ENCODE assay signal across 8 cellular contexts in genomic region chr10:74586088-74586585, GRCh38.
A peak's percentile ranks its signal among the peaks of the same experiment; 100 is the strongest.
DNase-seq lines count a peak whose midpoint lies in the region; ATAC-seq and TF ChIP-seq lines count a peak whose summit lies in the region.

No MANE protein-coding gene starts in this region.

- peak; percentile 15 for ATAC-seq in GM21528 (IDR thresholded peaks at IDR 0.05; ENCODE audit: low FRiP score, unreplicated experiment)
- no peak for ATAC-seq in GM19397 (IDR thresholded peaks at IDR 0.05; ENCODE audit: unreplicated experiment)
- no peak for ATAC-seq in GM23338

- TF ChIP-seq POLR2A in breast epithelium (IDR thresholded peaks at IDR 0.05), result no peak

- H3K27ac ChIP-seq in BLaER1 treated with 17β-estradiol and CSF1 and Interleukin-3, amounts not matched to agents 10 nM and 100 nM, result peak overlapping the region in 10 of 11 experiments; percentile 43 to 78 (median 73); a peak in 20 of 22 replicates
- H3K27ac ChIP-seq in SU-DHL-6 (ENCODE audit: low read depth, low read length) (no peak overlapping the region), breast epithelium (peak overlapping the region; percentile 59 to 65), neural cell (ENCODE audit: low read length) (peak overlapping the region; percentile 88), GM23338 (ENCODE audit: low read depth) (no peak overlapping the region)

- peaks cover 0 to 2% (median 0%) of the 10 kb centered on the region in 11 experiments; a peak in 5 of 22 replicates for H3K36me3 ChIP-seq in BLaER1 treated with 17β-estradiol and CSF1 and Interleukin-3, amounts not matched to agents 10 nM and 100 nM
- H3K36me3 ChIP-seq in SU-DHL-6 (ENCODE audit: low read length), result 0 out of 2 replicates have a peak, but pooled peaks cover 4% of the 10 kb centered on the region
- no peaks in the 10 kb centered on the region for H3K36me3 ChIP-seq in breast epithelium
- no peaks in the 10 kb centered on the region for H3K36me3 ChIP-seq in neural cell (ENCODE audit: insufficient read depth, low read length)
- H3K36me3 ChIP-seq in GM23338 (ENCODE audit: insufficient read depth), result no peaks in the 10 kb centered on the region

- H3K27me3 ChIP-seq in BLaER1 treated with 17β-estradiol and CSF1 and Interleukin-3, amounts not matched to agents 10 nM and 100 nM, result no peaks in the 10 kb centered on the region
- H3K27me3 ChIP-seq in SU-DHL-6 (ENCODE audit: low read length) (no peaks in the 10 kb centered on the region), breast epithelium (no peaks in the 10 kb centered on the region), neural cell (ENCODE audit: insufficient read depth, low read depth, low read length) (no peaks in the 10 kb centered on the region), GM23338 (ENCODE audit: insufficient read depth) (no peaks in the 10 kb centered on the region)

- no peak overlapping the region for H3K4me3 Mint-ChIP-seq in GM23338

- H3K27me3 Mint-ChIP-seq in GM23338 (ENCODE audit: insufficient read depth, low read depth, poor library complexity), result no peaks in the 10 kb centered on the region

- H3K4me3 ChIP-seq in BLaER1 treated with 17β-estradiol and CSF1 and Interleukin-3, amounts not matched to agents 10 nM and 100 nM, result peak overlapping the region in 7 of 10 experiments; percentile 45 to 57 (median 47); a peak in 13 of 20 replicates
- H3K4me3 ChIP-seq in SU-DHL-6 (ENCODE audit: insufficient read depth, low read length, poor library complexity, severe bottlenecking) (no peak overlapping the region), breast epithelium (peak overlapping the region in 1 of 3 donors; percentile 41), neural cell (ENCODE audit: low read length) (peak overlapping the region; percentile 51), GM23338 (no peak overlapping the region)

- H4K20me1 ChIP-seq in BLaER1 treated with 17β-estradiol and CSF1 and Interleukin-3, amounts not matched to agents 10 nM and 100 nM, result no peaks in the 10 kb centered on the region
- H4K20me1 ChIP-seq in SU-DHL-6 (ENCODE audit: low read depth, low read length) (no peaks in the 10 kb centered on the region), neural cell (ENCODE audit: insufficient read depth) (no peaks in the 10 kb centered on the region), GM23338 (replicated peaks; ENCODE audit: insufficient read depth) (no peaks in the 10 kb centered on the region)

- TF ChIP-seq CTCF in SU-DHL-6 (IDR thresholded peaks at IDR 0.05; ENCODE audit: insufficient read depth, low read length, poor library complexity, severe bottlenecking) (no peak), breast epithelium (IDR thresholded peaks at IDR 0.05) (no peak), neural cell (IDR thresholded peaks at IDR 0.05; ENCODE audit: poor library complexity, severe bottlenecking) (no peak), GM23338 (conservative IDR thresholded peaks at IDR 0.05; ENCODE audit: low read depth in 2 of 2) (no peak)

- H3K9me3 ChIP-seq in BLaER1 treated with 17β-estradiol and CSF1 and Interleukin-3, amounts not matched to agents 10 nM and 100 nM (replicated peaks in 1 of 11), result peaks cover 0 to 10% (median 2%) of the 10 kb centered on the region in 11 experiments; a peak in 8 of 22 replicates
- H3K9me3 ChIP-seq in SU-DHL-6 (ENCODE audit: insufficient read depth, low read length), result no peaks in the 10 kb centered on the region
- no peaks in the 10 kb centered on the region for H3K9me3 ChIP-seq in breast epithelium
- H3K9me3 ChIP-seq in neural cell (ENCODE audit: low read length), result no peaks in the 10 kb centered on the region

- no peak overlapping the region for H3K27ac Mint-ChIP-seq in GM23338

- H3F3A ChIP-seq in SU-DHL-6 (ENCODE audit: insufficient read depth), result no peaks in the 10 kb centered on the region
- H3F3A ChIP-seq in neural cell (ENCODE audit: insufficient read depth, low read length, poor library complexity, severe bottlenecking), result peaks cover 13% of the 10 kb centered on the region
- no peaks in the 10 kb centered on the region for H3F3A ChIP-seq in GM23338 (replicated peaks; ENCODE audit: low read depth)

- H3K36me3 Mint-ChIP-seq in GM23338 (ENCODE audit: low read depth), result no peaks in the 10 kb centered on the region

- intact Hi-C loops in breast epithelium (cut with DNase I; ENCODE audit: low total_unique reads), result no loop called here

- H3K4me2 ChIP-seq in BLaER1 treated with 17β-estradiol and CSF1 and Interleukin-3, amounts not matched to agents 10 nM and 100 nM, result peak overlapping the region; percentile 69 to 87 (median 82)
- H3K4me2 ChIP-seq in SU-DHL-6 (ENCODE audit: low read depth, low read length, poor library complexity, severe bottlenecking) (peak overlapping the region; percentile 44), neural cell (ENCODE audit: low read length) (peak overlapping the region; percentile 61), GM23338 (no peak overlapping the region)

- no peaks in the 10 kb centered on the region for H3K9me3 Mint-ChIP-seq in GM23338

- H2AFZ ChIP-seq in SU-DHL-6 (ENCODE audit: low read depth, low read length, severe bottlenecking) (no peak overlapping the region), neural cell (ENCODE audit: low read depth, low read length) (peak overlapping the region; percentile 25), GM23338 (no peak overlapping the region)

- DNase-seq in breast epithelium (ENCODE audit: low spot score in 2 of 2) (no peak), GM23338 (ENCODE audit: low spot score) (no peak), SKM-1 (lab: John Stamatoyannopoulos, UW; ENCODE audit: unreplicated experiment) (no peak)

- H3K4me1 Mint-ChIP-seq in GM23338, result peaks cover 7% of the 10 kb centered on the region; the same call in 1 of the 3 replicates

- H3K4me1 ChIP-seq in BLaER1 treated with 17β-estradiol and CSF1 and Interleukin-3, amounts not matched to agents 10 nM and 100 nM, result peaks cover 56 to 79% (median 69%) of the 10 kb centered on the region in 10 experiments
- H3K4me1 ChIP-seq in breast epithelium (no peaks in the 10 kb centered on the region), GM23338 (ENCODE audit: insufficient read depth) (no peaks in the 10 kb centered on the region)

- no peak for TF ChIP-seq RAD21 in neural cell (conservative IDR thresholded peaks at IDR 0.05)

- H3K79me2 ChIP-seq in SU-DHL-6 (ENCODE audit: insufficient read depth, low read length) (no peaks in the 10 kb centered on the region), neural cell (replicated peaks; ENCODE audit: insufficient read depth, low read length) (no peaks in the 10 kb centered on the region), GM23338 (replicated peaks; ENCODE audit: insufficient read depth) (no peaks in the 10 kb centered on the region)

- no peaks in the 10 kb centered on the region for H3K9me2 ChIP-seq in SU-DHL-6 (replicated peaks; ENCODE audit: insufficient read depth, low read length)
- no peaks in the 10 kb centered on the region for H3K9me2 ChIP-seq in neural cell (ENCODE audit: insufficient read depth, low read length)
- no peaks in the 10 kb centered on the region for H3K9me2 ChIP-seq in GM23338 (ENCODE audit: insufficient read depth)

- H3K9ac ChIP-seq in BLaER1 treated with 17β-estradiol and CSF1 and Interleukin-3, amounts not matched to agents 10 nM and 100 nM, result peak overlapping the region; percentile 42 to 71 (median 63); a peak in 20 of 22 replicates
- 0 out of 2 replicates have a peak overlapping the region, but pooled peaks have one; percentile 17 for H3K9ac ChIP-seq in SU-DHL-6 (ENCODE audit: low read length)
- H3K9ac ChIP-seq in neural cell (ENCODE audit: low read length), result peak overlapping the region; percentile 58

- TF ChIP-seq EP300 in neural cell (conservative IDR thresholded peaks at IDR 0.05; ENCODE audit: poor library complexity, severe bottlenecking), result no peak

TF ChIP-seq in neural cell, 6 proteins besides CTCF, POLR2A, EP300 and RAD21 (continues in another document):
- TF ChIP-seq MXI1 (conservative IDR thresholded peaks at IDR 0.05; ENCODE audit: poor library complexity, severe bottlenecking) (no peak), EZH2 (IDR thresholded peaks at IDR 0.05; ENCODE audit: borderline replicate concordance, insufficient read depth, low read length, poor library complexity, severe bottlenecking) (no peak)

TF ChIP-seq in GM23338, 12 proteins besides CTCF, POLR2A, EP300 and RAD21 (continues in another document):
- TF ChIP-seq NANOG (IDR thresholded peaks at IDR 0.05; ENCODE audit: borderline replicate concordance) (no peak), CREB1 (CRISPR knock-in tag; IDR thresholded peaks at IDR 0.05; ENCODE audit: low read depth) (no peak), EZH2phosphoT487 (IDR thresholded peaks at IDR 0.05; ENCODE audit: unreplicated experiment) (no peak), REST (IDR thresholded peaks at IDR 0.05; ENCODE audit: unreplicated experiment) (no peak)
- TF ChIP-seq, protein P1, sequence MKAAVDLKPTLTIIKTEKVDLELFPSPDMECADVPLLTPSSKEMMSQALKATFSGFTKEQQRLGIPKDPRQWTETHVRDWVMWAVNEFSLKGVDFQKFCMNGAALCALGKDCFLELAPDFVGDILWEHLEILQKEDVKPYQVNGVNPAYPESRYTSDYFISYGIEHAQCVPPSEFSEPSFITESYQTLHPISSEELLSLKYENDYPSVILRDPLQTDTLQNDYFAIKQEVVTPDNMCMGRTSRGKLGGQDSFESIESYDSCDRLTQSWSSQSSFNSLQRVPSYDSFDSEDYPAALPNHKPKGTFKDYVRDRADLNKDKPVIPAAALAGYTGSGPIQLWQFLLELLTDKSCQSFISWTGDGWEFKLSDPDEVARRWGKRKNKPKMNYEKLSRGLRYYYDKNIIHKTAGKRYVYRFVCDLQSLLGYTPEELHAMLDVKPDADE (IDR thresholded peaks at IDR 0.05), result no peak

Comparison
In these comparisons a context has a peak if more than half of its experiments do, and no peak if none do; other contexts are left out.
1. H3K27ac ChIP-seq: peak in BLaER1 treated with 17β-estradiol and CSF1 and Interleukin-3, amounts not matched to agents 10 nM and 100 nM (10 of 11), breast epithelium (2 of 2) and neural cell (single experiment); none in SU-DHL-6 (single experiment) and GM23338 (single experiment).
2. H3K4me3 ChIP-seq: peak in BLaER1 treated with 17β-estradiol and CSF1 and Interleukin-3, amounts not matched to agents 10 nM and 100 nM (7 of 10) and neural cell (single experiment); none in SU-DHL-6 (single experiment) and GM23338 (single experiment).
3. Peak in every context shown above with its lines, with median percentiles within 50 percentile points of each other: H3K9ac ChIP-seq.